Comparison of ENCODE assay signal across 1 cellular context in genomic region chr14:76537912-76538647, GRCh38.
TF ChIP-seq lines count a peak whose summit lies in the region.

No MANE protein-coding gene starts in this region.

TF ChIP-seq in HepG2, 621 proteins besides CTCF, POLR2A, EP300 and RAD21 (continued from another document):
- TF ChIP-seq CENPBD1 (CRISPR knock-in tag; IDR thresholded peaks at IDR 0.05; ENCODE audit: borderline replicate concordance, low read depth) (no peak), FOXA1 (IDR thresholded peaks at IDR 0.05) (no peak), FOXA1 (CRISPR knock-in tag; IDR thresholded peaks at IDR 0.05) (no peak), RAD51 (IDR thresholded peaks at IDR 0.05; ENCODE audit: borderline replicate concordance) (no peak), NR2F2 (IDR thresholded peaks at IDR 0.05; ENCODE audit: borderline replicate concordance, low read depth) (no peak), FOXK1 (CRISPR knock-in tag; IDR thresholded peaks at IDR 0.05; ENCODE audit: borderline replicate concordance, low read depth) (no peak), CAMTA2 (CRISPR knock-in tag; IDR thresholded peaks at IDR 0.05; ENCODE audit: borderline replicate concordance) (no peak), ZNF333 (CRISPR knock-in tag; IDR thresholded peaks at IDR 0.05; ENCODE audit: borderline replicate concordance) (no peak), ZNF253 (CRISPR knock-in tag; IDR thresholded peaks at IDR 0.05; ENCODE audit: borderline replicate concordance) (no peak), HCFC1 (IDR thresholded peaks at IDR 0.05; ENCODE audit: low read depth, low read length) (no peak)
- TF ChIP-seq, protein P1, sequence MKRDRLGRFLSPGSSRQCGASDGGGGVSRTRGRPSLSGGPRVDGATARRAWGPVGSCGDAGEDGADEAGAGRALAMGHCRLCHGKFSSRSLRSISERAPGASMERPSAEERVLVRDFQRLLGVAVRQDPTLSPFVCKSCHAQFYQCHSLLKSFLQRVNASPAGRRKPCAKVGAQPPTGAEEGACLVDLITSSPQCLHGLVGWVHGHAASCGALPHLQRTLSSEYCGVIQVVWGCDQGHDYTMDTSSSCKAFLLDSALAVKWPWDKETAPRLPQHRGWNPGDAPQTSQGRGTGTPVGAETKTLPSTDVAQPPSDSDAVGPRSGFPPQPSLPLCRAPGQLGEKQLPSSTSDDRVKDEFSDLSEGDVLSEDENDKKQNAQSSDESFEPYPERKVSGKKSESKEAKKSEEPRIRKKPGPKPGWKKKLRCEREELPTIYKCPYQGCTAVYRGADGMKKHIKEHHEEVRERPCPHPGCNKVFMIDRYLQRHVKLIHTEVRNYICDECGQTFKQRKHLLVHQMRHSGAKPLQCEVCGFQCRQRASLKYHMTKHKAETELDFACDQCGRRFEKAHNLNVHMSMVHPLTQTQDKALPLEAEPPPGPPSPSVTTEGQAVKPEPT (CRISPR knock-in tag; IDR thresholded peaks at IDR 0.05; ENCODE audit: low read depth), result no peak
TF ChIP-seq in HepG2: peak in this region for 0.
